In the genomic region with DNA sequence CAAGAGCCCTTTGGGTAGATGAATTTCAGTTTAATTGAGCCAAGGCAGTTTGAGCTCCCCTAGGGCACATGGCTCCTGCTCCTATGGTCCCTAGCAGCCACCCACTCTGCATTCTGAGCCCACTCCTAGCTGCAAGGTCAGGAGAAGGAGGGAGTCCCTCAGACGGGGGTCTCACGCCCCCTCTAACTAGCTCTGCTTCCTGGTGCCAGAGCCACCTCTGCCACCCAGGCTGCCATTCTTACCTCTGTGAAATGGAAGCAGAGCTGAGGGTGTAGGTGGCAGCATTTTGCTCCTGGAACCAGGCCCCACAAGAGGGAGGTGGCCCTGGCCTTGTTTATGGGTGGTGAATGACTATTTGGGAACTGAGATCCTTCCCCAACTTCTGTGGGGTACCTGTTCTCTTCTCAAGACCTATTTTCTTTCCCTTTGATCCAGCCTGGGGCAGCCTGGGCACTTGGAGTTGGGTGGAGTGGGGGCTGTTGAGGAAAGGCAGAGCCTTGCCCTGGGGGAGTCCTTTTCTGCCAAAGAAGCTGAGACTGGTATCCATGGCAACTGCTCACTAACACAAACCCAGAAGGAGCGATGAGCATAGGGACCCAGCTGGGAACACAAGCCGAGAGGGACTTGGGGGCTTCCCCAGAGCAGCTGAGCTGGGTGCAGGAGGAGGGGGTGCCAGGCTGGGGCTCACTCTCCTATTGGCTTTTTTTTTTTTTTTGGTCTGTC, we compare ENCODE assay signal across 27 cellular contexts. TPM values are rescaled to one million over a fixed set of nuclear protein-coding genes. Genes with fewer than 3 reads are reported as not detected.
A peak's percentile ranks its signal among the peaks of the same experiment; 100 is the strongest.
DNase-seq lines count a peak whose midpoint lies in the region; ATAC-seq and TF ChIP-seq lines count a peak whose summit lies in the region.
"Had no signal": no experiment of that assay in that cellular context is flagged by ENCODE, and none has a peak within 500 bp of the region (broad histone marks: within the 10 kb centered on the region; RNA-seq: fewer than 3 reads in every experiment).

No MANE protein-coding gene starts in this region.

- no peak for ATAC-seq in activated CD8-positive, alpha-beta T cell treated with anti-CD3 and anti-CD28 coated beads, Interleukin-2, amount 10 ng/mL, durations not matched to agents 7 days and 5 days
- ATAC-seq in activated CD8-positive, alpha-beta T cell treated with anti-CD3 and anti-CD28 coated beads for 36 hours = no peak
- ATAC-seq in HG03045 (IDR thresholded peaks at IDR 0.05; ENCODE audit: unreplicated experiment) = no peak
- ATAC-seq: activated naive CD8-positive, alpha-beta T cell treated with anti-CD3 and anti-CD28 coated beads, Interleukin-2, amount 50 U/mL, for 24 hours; HepG2; SK-N-SH treated with all-trans-retinoic acid at 6 μM for 48 hours had no signal

- H3K9me3 Mint-ChIP-seq in activated CD8-positive, alpha-beta T cell treated with anti-CD3 and anti-CD28 coated beads, Interleukin-2, amount 10 ng/mL, durations not matched to agents 7 days and 5 days (ENCODE audit: insufficient read depth) = no peaks in the 10 kb centered on the region
- no peaks in the 10 kb centered on the region for H3K9me3 Mint-ChIP-seq in activated CD8-positive, alpha-beta T cell treated with anti-CD3 and anti-CD28 coated beads for 36 hours
- H3K9me3 Mint-ChIP-seq: activated B cell treated with CpG ODN at 0.5 μM for 24 hours; activated naive CD8-positive, alpha-beta T cell treated with anti-CD3 and anti-CD28 coated beads, Interleukin-2, amount 50 U/mL, for 24 hours; nephron; stimulated activated naive CD8-positive, alpha-beta T cell treated with anti-CD3 and anti-CD28 coated beads, Interleukin-15, Interleukin-2, amounts not matched to agents 100 ng/mL and 50 ng/mL, for 24 hours had no signal

- H3K4me3 ChIP-seq in esophagus (ENCODE audit: low read depth in 1 of 2, low read length in 2 of 2) (peak overlapping the region; percentile 32 to 37), skeletal muscle tissue (ENCODE audit: low read length in 3 of 3) (no peak overlapping the region)
- H3K4me3 ChIP-seq: mucosa of descending colon, transverse colon had no signal

- H3K36me3 ChIP-seq in esophagus (ENCODE audit: control insufficient read depth in 2 of 2, insufficient read depth in 2 of 2, low read length in 1 of 2) (peaks cover 0 to 5% of the 10 kb centered on the region in 2 donors), skeletal muscle tissue (ENCODE audit: control insufficient read depth in 3 of 3, insufficient read depth in 3 of 3, low read length in 3 of 3) (no peaks in the 10 kb centered on the region)
- H3K36me3 ChIP-seq: transverse colon had no signal

- no peaks in the 10 kb centered on the region for H3K27me3 ChIP-seq in esophagus (ENCODE audit: control insufficient read depth in 1 of 2, insufficient read depth in 2 of 2, low read length in 2 of 2)
- H3K27me3 ChIP-seq in skeletal muscle tissue (ENCODE audit: control insufficient read depth in 3 of 3, insufficient read depth in 3 of 3, low read length in 3 of 3) = peaks cover 52 to 61% (median 54%) of the 10 kb centered on the region in 3 donors

- H3K4me1 ChIP-seq in esophagus (ENCODE audit: control insufficient read depth in 2 of 2, insufficient read depth in 2 of 2, low read length in 1 of 2) (peaks cover 2 to 8% of the 10 kb centered on the region in 2 donors), skeletal muscle tissue (ENCODE audit: control insufficient read depth in 3 of 3, insufficient read depth in 3 of 3, low read length in 3 of 3) (peaks cover 34 to 62% (median 53%) of the 10 kb centered on the region in 3 donors)

- H3K27ac ChIP-seq in esophagus (ENCODE audit: low read depth in 2 of 2, low read length in 1 of 2) = peak overlapping the region in 1 of 2 donors; percentile 36
- H3K27ac ChIP-seq in skeletal muscle tissue (ENCODE audit: low read depth, low read length) = peak overlapping the region; percentile 12
- H3K27ac ChIP-seq: transverse colon had no signal

- DNase-seq in activated CD8-positive, alpha-beta T cell treated with anti-CD3 and anti-CD28 coated beads, Interleukin-2, amount 10 ng/mL, durations not matched to agents 7 days and 5 days = no peak
- DNase-seq in activated CD8-positive, alpha-beta T cell treated with anti-CD3 and anti-CD28 coated beads for 36 hours = no peak
- DNase-seq in ELF-1 (ENCODE audit: low read depth, low spot score) = peak; percentile 61
- DNase-seq in GDM1 (lab: John Stamatoyannopoulos, UW) = no peak
- no peak for DNase-seq in activated CD4-positive, alpha-beta T cell treated with anti-CD3 and anti-CD28 coated beads for 48 hours
- DNase-seq: activated B cell treated with CpG ODN at 0.5 μM for 24 hours; activated CD4-positive, alpha-beta T cell treated with anti-CD3 and anti-CD28 coated beads, Interleukin-2, amount 50 U/mL, for 4 hours; activated effector memory CD4-positive, alpha-beta T cell treated with Interleukin-2 at 50 U/mL for 16 hours; activated naive CD8-positive, alpha-beta T cell treated with anti-CD3 and anti-CD28 coated beads, Interleukin-2, amount 50 U/mL, for 24 hours; activated T-cell treated with anti-CD3 and anti-CD28 coated beads for 4 hours; effector memory CD4-positive, alpha-beta T cell; NCI-H1105 treated with DMSO at 0.1 percent for 48 hours; NCI-H2029 treated with DMSO at 0.1 percent for 48 hours; NCI-H446; posterior cingulate gyrus; transverse colon had no signal

- H3K27me3 Mint-ChIP-seq in activated CD8-positive, alpha-beta T cell treated with anti-CD3 and anti-CD28 coated beads, Interleukin-2, amount 10 ng/mL, durations not matched to agents 7 days and 5 days (ENCODE audit: low read depth) = peaks cover 22% of the 10 kb centered on the region
- peaks cover 28% of the 10 kb centered on the region for H3K27me3 Mint-ChIP-seq in activated CD8-positive, alpha-beta T cell treated with anti-CD3 and anti-CD28 coated beads for 36 hours

- WGBS in esophagus, 2 donors = 71 to 77% methylated on average over 4 of the region's 4 CpGs

- H3K9ac ChIP-seq in skeletal muscle tissue (ENCODE audit: low read depth in 1 of 3, low read length in 3 of 3) = no peak overlapping the region

- no peaks in the 10 kb centered on the region for H3K36me3 Mint-ChIP-seq in activated CD8-positive, alpha-beta T cell treated with anti-CD3 and anti-CD28 coated beads, Interleukin-2, amount 10 ng/mL, durations not matched to agents 7 days and 5 days (ENCODE audit: low read depth)
- H3K36me3 Mint-ChIP-seq in activated CD8-positive, alpha-beta T cell treated with anti-CD3 and anti-CD28 coated beads for 36 hours (ENCODE audit: low read depth) = no peaks in the 10 kb centered on the region

- CTCF ChIA-PET in activated CD8-positive, alpha-beta T cell treated with anti-CD3 and anti-CD28 coated beads, Interleukin-2, amount 10 ng/mL, durations not matched to agents 7 days and 5 days (lab: Charles Lee) = interaction anchor here (0.9 to 3.0 kb wide), 3 partner anchors 9 to 82 kb away, joined by 3 to 19 read pairs (median 3); no protein-coding TSS in a partner anchor
- CTCF ChIA-PET in activated CD8-positive, alpha-beta T cell treated with anti-CD3 and anti-CD28 coated beads for 36 hours (lab: Charles Lee) = interaction anchor here (1.2 kb wide), 1 partner anchor 33 kb away, joined by 3 read pairs; no protein-coding TSS in a partner anchor

- POLR2A ChIA-PET in activated CD8-positive, alpha-beta T cell treated with anti-CD3 and anti-CD28 coated beads, Interleukin-2, amount 10 ng/mL, durations not matched to agents 7 days and 5 days (lab: Charles Lee) = interaction anchor here (1.5 kb wide), 2 partner anchors 18 to 22 kb away, joined by 3 to 6 read pairs; no protein-coding TSS in a partner anchor
- POLR2A ChIA-PET in activated CD8-positive, alpha-beta T cell treated with anti-CD3 and anti-CD28 coated beads for 36 hours (lab: Charles Lee) = interaction anchor here (1.0 kb wide), 1 partner anchor 33 kb away, joined by 3 read pairs; no protein-coding TSS in a partner anchor

- H3K4me3 Mint-ChIP-seq in activated CD8-positive, alpha-beta T cell treated with anti-CD3 and anti-CD28 coated beads, Interleukin-2, amount 10 ng/mL, durations not matched to agents 7 days and 5 days = peak overlapping the region; percentile 56
- no peak overlapping the region for H3K4me3 Mint-ChIP-seq in activated CD8-positive, alpha-beta T cell treated with anti-CD3 and anti-CD28 coated beads for 36 hours
- H3K4me3 Mint-ChIP-seq: activated B cell treated with CpG ODN at 0.5 μM for 24 hours; activated naive CD8-positive, alpha-beta T cell treated with anti-CD3 and anti-CD28 coated beads, Interleukin-2, amount 50 U/mL, for 24 hours; nephron; stimulated activated naive CD8-positive, alpha-beta T cell treated with anti-CD3 and anti-CD28 coated beads, Interleukin-15, Interleukin-2, amounts not matched to agents 100 ng/mL and 50 ng/mL, for 24 hours had no signal

- TF ChIP-seq CTCF in activated CD8-positive, alpha-beta T cell treated with anti-CD3 and anti-CD28 coated beads for 36 hours (IDR thresholded peaks at IDR 0.05) = no peak

- H3K27ac Mint-ChIP-seq in activated CD8-positive, alpha-beta T cell treated with anti-CD3 and anti-CD28 coated beads, Interleukin-2, amount 10 ng/mL, durations not matched to agents 7 days and 5 days = peak overlapping the region; percentile 87
- H3K27ac Mint-ChIP-seq in activated CD8-positive, alpha-beta T cell treated with anti-CD3 and anti-CD28 coated beads for 36 hours = no peak overlapping the region
- H3K27ac Mint-ChIP-seq: activated B cell treated with CpG ODN at 0.5 μM for 24 hours; activated naive CD8-positive, alpha-beta T cell treated with anti-CD3 and anti-CD28 coated beads, Interleukin-2, amount 50 U/mL, for 24 hours; nephron; stimulated activated naive CD8-positive, alpha-beta T cell treated with anti-CD3 and anti-CD28 coated beads, Interleukin-15, Interleukin-2, amounts not matched to agents 100 ng/mL and 50 ng/mL, for 24 hours had no signal

- peaks cover 77% of the 10 kb centered on the region for H3K4me1 Mint-ChIP-seq in activated CD8-positive, alpha-beta T cell treated with anti-CD3 and anti-CD28 coated beads, Interleukin-2, amount 10 ng/mL, durations not matched to agents 7 days and 5 days (ENCODE audit: low read depth)
- peaks cover 33% of the 10 kb centered on the region for H3K4me1 Mint-ChIP-seq in activated CD8-positive, alpha-beta T cell treated with anti-CD3 and anti-CD28 coated beads for 36 hours (ENCODE audit: low read depth)

- intact Hi-C loops in activated CD8-positive, alpha-beta T cell treated with anti-CD3 and anti-CD28 coated beads for 36 hours (cut with micrococcal nuclease) = no loop called here

- H3K9me3 ChIP-seq in esophagus (ENCODE audit: control insufficient read depth in 2 of 2, insufficient read depth in 1 of 2, low read depth in 1 of 2, low read length in 1 of 2) = peaks cover 0 to 3% of the 10 kb centered on the region in 2 donors
- no peaks in the 10 kb centered on the region for H3K9me3 ChIP-seq in skeletal muscle tissue (ENCODE audit: control insufficient read depth in 3 of 3, low read length in 3 of 3)
- H3K9me3 ChIP-seq: mucosa of descending colon, transverse colon had no signal

RNA-seq across cellular contexts. Expression of a gene that starts 4.8 kb away (rescaled TPM):
- total RNA-seq in activated CD8-positive, alpha-beta T cell treated with anti-CD3 and anti-CD28 coated beads, Interleukin-2, amount 10 ng/mL, durations not matched to agents 7 days and 5 days = 1 to 10 TPM; 4.0 to 4.2 TPM
- 1 to 10 TPM in 1 of 2 experiments, under 1 TPM in 1; 0.95 to 1.2 TPM for total RNA-seq in activated CD8-positive, alpha-beta T cell treated with anti-CD3 and anti-CD28 coated beads for 36 hours
- 100 to 1,000 TPM in 1 of 2 donors, 10 to 100 TPM in 1; 95.3 to 238 TPM for polyA plus RNA-seq in esophagus
- 2.6 TPM for total RNA-seq in skeletal muscle tissue
- total RNA-seq: HepG2 had no signal
- polyA plus RNA-seq: BJ had no signal

RNA-seq across cellular contexts. Expression of a gene that starts 51.7 kb away (rescaled TPM):
- total RNA-seq in activated CD8-positive, alpha-beta T cell treated with anti-CD3 and anti-CD28 coated beads, Interleukin-2, amount 10 ng/mL, durations not matched to agents 7 days and 5 days = 10 to 100 TPM; 70.7 to 76.7 TPM
- total RNA-seq in activated CD8-positive, alpha-beta T cell treated with anti-CD3 and anti-CD28 coated beads for 36 hours = 100 to 1,000 TPM; 104 to 107 TPM
- 10 to 100 TPM; 32.6 to 44.8 TPM for polyA plus RNA-seq in esophagus
- total RNA-seq in skeletal muscle tissue = 30.3 TPM

RNA-seq across cellular contexts. Expression of a gene that starts 56.9 kb away (rescaled TPM):
- not detected for total RNA-seq in activated CD8-positive, alpha-beta T cell treated with anti-CD3 and anti-CD28 coated beads, Interleukin-2, amount 10 ng/mL, durations not matched to agents 7 days and 5 days
- total RNA-seq in activated CD8-positive, alpha-beta T cell treated with anti-CD3 and anti-CD28 coated beads for 36 hours = not detected
- polyA plus RNA-seq in esophagus = 10 to 100 TPM; 49.5 to 72.3 TPM
- total RNA-seq in skeletal muscle tissue = not detected
- total RNA-seq: activated B cell treated with CpG ODN at 0.5 μM for 24 hours, frontal cortex, LHCN-M2 had no signal
- polyA plus RNA-seq: BJ had no signal

Comparison
In these comparisons a context has a peak if more than half of its experiments do, and no peak if none do; other contexts are left out.
1. H3K4me3 ChIP-seq: peak in esophagus (2 of 2); none in skeletal muscle tissue (0 of 3).